In the genomic region with DNA sequence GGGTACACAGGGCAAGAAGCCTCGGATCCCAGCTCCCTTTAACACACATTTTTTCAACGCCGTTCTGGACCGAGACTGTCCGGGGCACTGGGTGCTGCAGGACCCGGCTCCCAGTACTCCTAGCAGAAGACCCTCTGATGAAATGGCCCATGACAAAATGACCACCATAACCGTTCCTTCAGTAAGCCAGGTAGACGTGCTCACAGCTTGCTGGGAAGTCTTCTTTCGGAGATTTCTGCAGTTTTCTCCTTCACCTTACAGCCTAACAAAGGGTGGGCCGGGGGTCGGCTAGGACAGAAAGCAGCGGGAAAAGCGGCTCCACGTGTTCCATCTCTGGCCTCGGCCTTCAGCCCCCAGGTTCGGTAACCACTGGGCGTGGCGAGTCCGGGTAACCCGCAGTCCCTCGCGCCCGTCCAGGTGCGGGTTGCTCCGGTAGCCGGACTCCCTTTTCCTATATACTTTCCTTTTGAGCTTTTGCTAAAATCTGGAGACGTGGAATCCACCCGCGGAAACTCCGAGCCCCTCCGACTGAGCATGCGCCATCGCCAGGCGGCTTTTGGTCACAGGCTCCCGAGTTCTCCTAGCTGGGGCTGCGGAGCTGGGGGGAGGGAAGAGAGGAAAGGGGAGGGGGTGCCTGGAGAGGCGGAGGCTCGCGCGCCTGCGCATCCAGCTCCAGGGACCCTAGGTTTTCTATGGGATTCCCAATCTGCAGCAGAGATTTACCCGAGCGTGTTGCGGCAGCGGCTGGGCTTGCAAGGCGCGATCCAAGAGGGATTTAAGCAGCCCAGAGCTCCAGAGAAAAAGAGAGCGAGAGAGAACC, we compare ENCODE assay signal across 8 cellular contexts. TPM values are rescaled to one million over a fixed set of nuclear protein-coding genes. Genes with fewer than 3 reads are reported as not detected.
A peak's percentile ranks its signal among the peaks of the same experiment; 100 is the strongest.
DNase-seq lines count a peak whose midpoint lies in the region; ATAC-seq and TF ChIP-seq lines count a peak whose summit lies in the region.

A gene (plus strand): TSS at position 704 of the 820 bp plus-strand sequence. CDS start 51,379 bp downstream, outside the sequence.

- H3K27ac ChIP-seq in heart right ventricle (peak within 1 kb of the TSS; percentile 63 to 90 (median 82)), trophoblast cell (ENCODE audit: low read depth, low read length) (peak within 1 kb of the TSS; percentile 46)

- peak within 1 kb of the TSS; percentile 0 for H3K9ac ChIP-seq in trophoblast cell (ENCODE audit: low read length)

- intact Hi-C loops in heart right ventricle (cut with DNase I), result loop anchor here in 5 of 10 donors (1.0 to 10.0 kb wide), 4 partner anchors 22 to 105 kb away; a partner anchor contains a TSS

- H3K4ac ChIP-seq in trophoblast cell (ENCODE audit: low read depth, low read length), result no peak within 1 kb of the TSS

- H2BK5ac ChIP-seq in trophoblast cell (ENCODE audit: low read depth, low read length, poor library complexity), result peak within 1 kb of the TSS; percentile 61

- peak within 1 kb of the TSS; percentile 8 for H4K91ac ChIP-seq in trophoblast cell (ENCODE audit: low read depth, low read length)

- H3K14ac ChIP-seq in trophoblast cell (ENCODE audit: low read length), result peak within 1 kb of the TSS; percentile 32

- H2AK5ac ChIP-seq in trophoblast cell (ENCODE audit: low read length), result no peak within 1 kb of the TSS

- H3K79me1 ChIP-seq in trophoblast cell (ENCODE audit: low read length), result no peaks in the 10 kb centered on the region

- ATAC-seq in heart right ventricle (peak; percentile 66 to 90 (median 86)), HG02852 (IDR thresholded peaks at IDR 0.05; ENCODE audit: unreplicated experiment) (no peak), GM19395 (IDR thresholded peaks at IDR 0.05; ENCODE audit: unreplicated experiment) (no peak)

- H3K9me3 ChIP-seq in MG63 (no peaks in the 10 kb centered on the region), heart right ventricle (no peaks in the 10 kb centered on the region), trophoblast cell (ENCODE audit: insufficient read depth, low read depth, low read length) (no peaks in the 10 kb centered on the region)

- H4K12ac ChIP-seq in trophoblast cell (ENCODE audit: low read depth, low read length), result peak within 1 kb of the TSS; percentile 94

- H4K8ac ChIP-seq in trophoblast cell (ENCODE audit: low read depth, low read length), result peak within 1 kb of the TSS; percentile 90

- peaks cover 2% of the 10 kb centered on the region for H3K79me2 ChIP-seq in trophoblast cell (ENCODE audit: control insufficient read depth, insufficient read depth, low read length, poor library complexity)

- H2BK12ac ChIP-seq in trophoblast cell (ENCODE audit: low read length), result peak within 1 kb of the TSS; percentile 4

- peak; percentile 66 for DNase-seq in AG20443 (ENCODE audit: low spot score)
- DNase-seq in MG63, result peak; percentile 72
- peak; percentile 61 for DNase-seq in amniotic epithelial cell (ENCODE audit: low read depth)
- DNase-seq in heart right ventricle, result peak; percentile 76 to 80
- peak; percentile 92 to 94 for DNase-seq in trophoblast cell
- no peak for DNase-seq in RKO (ENCODE audit: low spot score)

- WGBS in heart right ventricle, 2 donors, result 1% methylated on average over 48 of the region's 48 CpGs
- no CpG with 5 or more reads among the region's 48 CpGs for WGBS in trophoblast cell (ENCODE audit: extremely low coverage, insufficient coverage, insufficient read length)

- H3K18ac ChIP-seq in trophoblast cell (ENCODE audit: low read length), result peak within 1 kb of the TSS; percentile 1

- peak within 1 kb of the TSS; percentile 58 for H2AFZ ChIP-seq in trophoblast cell (ENCODE audit: insufficient read depth, low read length, poor library complexity)

- H3K23ac ChIP-seq in trophoblast cell (ENCODE audit: low read length), result no peak within 1 kb of the TSS

- H2BK120ac ChIP-seq in trophoblast cell (ENCODE audit: insufficient read depth, low read length, poor library complexity), result peak within 1 kb of the TSS; percentile 30

- H3K4me3 ChIP-seq in MG63, result peak within 1 kb of the TSS; percentile 51
- peak within 1 kb of the TSS; percentile 34 to 65 (median 56) for H3K4me3 ChIP-seq in heart right ventricle
- H3K4me3 ChIP-seq in trophoblast cell (ENCODE audit: low read depth, low read length), result peak within 1 kb of the TSS; percentile 70

- H3K27me3 ChIP-seq in MG63 (peaks cover 4% of the 10 kb centered on the region; the same call in 1 of the 2 replicates), heart right ventricle (peaks cover 0 to 90% (median 62%) of the 10 kb centered on the region in 7 donors), trophoblast cell (ENCODE audit: insufficient read depth, low read length) (no peaks in the 10 kb centered on the region)

- H3K36me3 ChIP-seq in MG63, result no peaks in the 10 kb centered on the region
- H3K36me3 ChIP-seq in heart right ventricle, result no peaks in the 10 kb centered on the region
- H3K36me3 ChIP-seq in trophoblast cell (ENCODE audit: control insufficient read depth in 1 of 2, insufficient read depth in 2 of 2, low read length in 2 of 2), result no peaks in the 10 kb centered on the region

- H3K4me1 ChIP-seq in heart right ventricle (peaks cover 0 to 19% (median 3%) of the 10 kb centered on the region in 9 donors), trophoblast cell (ENCODE audit: control insufficient read depth in 1 of 2, insufficient read depth in 2 of 2, low read length in 2 of 2) (peaks cover 4 to 11% of the 10 kb centered on the region in 2 experiments)

- peak within 1 kb of the TSS; percentile 99 for H3K4me2 ChIP-seq in trophoblast cell (ENCODE audit: low read length)

- no peak for TF ChIP-seq CTCF in heart right ventricle (IDR thresholded peaks at IDR 0.05)

RNA-seq across cellular contexts. Expression of the gene that starts here (rescaled TPM):
- total RNA-seq in MG63 (2014; rRNA removed; shearing (Covaris generic); ENCODE audit: low replicate concordance), result 0.66 and 30.3 TPM in 2 replicates
- total RNA-seq in heart right ventricle, result 10 to 100 TPM; 10.1 to 24.3 (median 17.9) TPM
- polyA plus RNA-seq in heart right ventricle, result 1 to 10 TPM; 5.9 to 9.8 TPM
- 0.25 TPM in 2 replicates for polyA plus RNA-seq in trophoblast cell (2013)

Comparison
In these comparisons a context has a peak if more than half of its experiments do, and no peak if none do; other contexts are left out.
1. ATAC-seq: peak in heart right ventricle (8 of 8); none in HG02852 (single experiment) and GM19395 (single experiment).
2. Peak in every context shown above with its lines, with median percentiles within 50 percentile points of each other: H3K4me3 ChIP-seq.